Comparison of ENCODE assay signal across 18 cellular contexts in the genomic region with DNA sequence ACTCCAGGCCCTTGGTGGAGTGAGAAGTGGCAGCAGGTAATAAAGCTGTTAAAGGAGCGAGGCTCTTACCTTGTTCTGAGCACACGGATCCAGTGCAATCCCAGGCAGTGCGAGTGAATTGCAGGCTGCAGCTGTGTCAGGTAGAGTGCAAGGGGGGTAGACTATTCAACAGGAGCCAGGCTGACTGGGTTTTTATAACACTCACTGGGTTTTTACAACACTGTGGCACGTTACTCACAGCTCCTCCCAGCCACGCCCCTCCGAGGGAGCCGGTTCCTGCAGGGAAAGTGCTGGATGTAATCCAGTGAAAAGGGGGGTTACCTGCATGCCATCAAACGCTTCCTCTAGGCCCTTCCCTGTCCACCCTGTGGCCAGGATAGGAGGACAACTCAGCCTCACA. TPM values are rescaled to one million over a fixed set of nuclear protein-coding genes. Genes with fewer than 3 reads are reported as not detected.
DNase-seq lines count a peak whose midpoint lies in the region; ATAC-seq and TF ChIP-seq lines count a peak whose summit lies in the region.
"Had no signal": no experiment of that assay in that cellular context is flagged by ENCODE, and none has a peak within 500 bp of the region (broad histone marks: within the 10 kb centered on the region; RNA-seq: fewer than 3 reads in every experiment).

No MANE protein-coding gene starts in this region.

- BruUV-seq in Caco-2 (replicated peaks; lab: Mats Ljungman, UMichigan) (no TSS peak), mammary epithelial cell (replicated peaks; lab: Mats Ljungman, UMichigan) (no TSS peak)

- H4K20me1 ChIP-seq in mammary epithelial cell (ENCODE audit: insufficient read depth, low read length): no peaks in the 10 kb centered on the region

- H3K79me2 ChIP-seq in mammary epithelial cell (ENCODE audit: insufficient read depth, low read length): peaks cover 30% of the 10 kb centered on the region

- in situ Hi-C loops in mammary epithelial cell (cut with MboI; ENCODE audit: low sequenced_read_pairs in 2 of 2): loop anchor here in 1 of 2 donors (25.0 kb wide), 1 partner anchor 251 kb away; a partner anchor contains a TSS

- 11% methylated on average over 7 of the region's 8 CpGs for WGBS in mammary epithelial cell (ENCODE audit: low coverage, missing lambda C conversion rate)
- WGBS in lung, 2 donors: 35 to 50% methylated on average over 8 of the region's 8 CpGs

- H3K9me3 ChIP-seq in Caco-2 (no peaks in the 10 kb centered on the region), mammary epithelial cell (replicated peaks; ENCODE audit: insufficient read depth, low read length) (no peaks in the 10 kb centered on the region), lung (ENCODE audit: control insufficient read depth in 2 of 2, insufficient read depth in 1 of 2, low read length in 1 of 2) (peaks cover 0 to 1% of the 10 kb centered on the region in 2 donors)
- H3K9me3 ChIP-seq: BE2C, SJSA1 had no signal

- dilution Hi-C loops in mammary epithelial cell (cut with HindIII; ENCODE audit: low sequenced_read_pairs): no loop called here

- peak overlapping the region; percentile 57 for H2AFZ ChIP-seq in mammary epithelial cell (ENCODE audit: low read depth, low read length)

- no peaks in the 10 kb centered on the region for H3K36me3 Mint-ChIP-seq in Caco-2 (ENCODE audit: insufficient read depth, unreplicated experiment)
- H3K36me3 Mint-ChIP-seq: activated naive CD8-positive, alpha-beta T cell treated with anti-CD3 and anti-CD28 coated beads, Interleukin-2, amount 10 ng/mL, durations not matched to agents 7 days and 5 days; stimulated activated memory B cell treated with anti-CD40 and anti-IgM and Interleukin-4, amounts not matched to agents 10 μg/mL and 1 μg/mL and 100 μg/mL, for 72 hours had no signal

- H3K27ac ChIP-seq in mammary epithelial cell (ENCODE audit: insufficient read depth, low read depth, low read length): peak overlapping the region; percentile 77
- H3K27ac ChIP-seq in lung (ENCODE audit: low read depth in 1 of 2, low read length in 1 of 2): no peak overlapping the region
- H3K27ac ChIP-seq: SJSA1 had no signal

- no peak overlapping the region for H3K27ac Mint-ChIP-seq in Caco-2 (ENCODE audit: unreplicated experiment)
- H3K27ac Mint-ChIP-seq: activated naive CD8-positive, alpha-beta T cell treated with anti-CD3 and anti-CD28 coated beads, Interleukin-2, amount 10 ng/mL, durations not matched to agents 7 days and 5 days; stimulated activated memory B cell treated with anti-CD40 and anti-IgM and Interleukin-4, amounts not matched to agents 10 μg/mL and 1 μg/mL and 100 μg/mL, for 72 hours had no signal

- H3K36me3 ChIP-seq in Caco-2 (ENCODE audit: control insufficient read depth, insufficient read depth, low read length) (no peaks in the 10 kb centered on the region), mammary epithelial cell (ENCODE audit: insufficient read depth, low read length) (peaks cover 10% of the 10 kb centered on the region), lung (ENCODE audit: control insufficient read depth in 2 of 2, insufficient read depth in 2 of 2, low read length in 2 of 2) (no peaks in the 10 kb centered on the region)
- H3K36me3 ChIP-seq: BE2C, SJSA1 had no signal

- no peaks in the 10 kb centered on the region for H3K4me1 ChIP-seq in Caco-2
- H3K4me1 ChIP-seq in mammary epithelial cell (ENCODE audit: insufficient read depth, low read length): peaks cover 25% of the 10 kb centered on the region
- H3K4me1 ChIP-seq in lung (ENCODE audit: control insufficient read depth in 2 of 2, insufficient read depth in 2 of 2, low read length in 2 of 2): peaks cover 0 to 3% of the 10 kb centered on the region in 2 donors
- H3K4me1 ChIP-seq: BE2C, SJSA1 had no signal

- no peaks in the 10 kb centered on the region for H3K27me3 Mint-ChIP-seq in Caco-2 (ENCODE audit: insufficient read depth, unreplicated experiment)

- CTCF ChIA-PET in Caco-2 (lab: Charles Lee): interaction anchor here (0.8 to 1.4 kb wide), 2 partner anchors 18 to 55 kb away, joined by 4 to 9 read pairs; no protein-coding TSS in a partner anchor
- CTCF ChIA-PET in mammary epithelial cell (lab: Charles Lee; ENCODE audit: low non-redundant PET): interaction anchor here (0.9 to 2.0 kb wide), 3 partner anchors 17 to 132 kb away, joined by 3 to 14 read pairs (median 5); no protein-coding TSS in a partner anchor

- ATAC-seq in lung (ENCODE audit: insufficient read depth, low FRiP score): peak; percentile 63
- ATAC-seq: stimulated activated memory B cell treated with anti-CD40 and anti-IgM and Interleukin-4, amounts not matched to agents 10 μg/mL and 1 μg/mL and 100 μg/mL, for 72 hours had no signal

- peak overlapping the region; percentile 81 for H3K4me2 ChIP-seq in mammary epithelial cell (ENCODE audit: insufficient read depth, low read depth, low read length)

- no peaks in the 10 kb centered on the region for H3K4me1 Mint-ChIP-seq in Caco-2 (ENCODE audit: low read depth, unreplicated experiment)
- H3K4me1 Mint-ChIP-seq: stimulated activated memory B cell treated with anti-CD40 and anti-IgM and Interleukin-4, amounts not matched to agents 10 μg/mL and 1 μg/mL and 100 μg/mL, for 72 hours had no signal

- peak overlapping the region; percentile 77 for H3K9ac ChIP-seq in mammary epithelial cell (ENCODE audit: insufficient read depth, low read length)

- peak; percentile 55 to 70 for DNase-seq in Caco-2
- DNase-seq in HT1080 (ENCODE audit: low read depth): peak; percentile 18
- peak; percentile 85 for DNase-seq in mammary epithelial cell
- peak; percentile 66 for DNase-seq in lung (ENCODE audit: low spot score)
- no peak for DNase-seq in SIG-M5 (lab: John Stamatoyannopoulos, UW)
- DNase-seq in SKM-1 (lab: John Stamatoyannopoulos, UW; ENCODE audit: unreplicated experiment): no peak
- DNase-seq in NCI-H146 (lab: John Stamatoyannopoulos, UW): no peak
- no peak for DNase-seq in activated T-cell treated with anti-CD3 and anti-CD28 coated beads, Interleukin-2, amount 50 U/mL, for 48 hours
- DNase-seq: activated naive CD8-positive, alpha-beta T cell treated with anti-CD3 and anti-CD28 coated beads, Interleukin-2, amount 10 ng/mL, durations not matched to agents 7 days and 5 days; BE2C; EL; HCEC 1CT; MV-4-11; NCI-H526; stimulated activated CD4-positive, alpha-beta T cell treated with anti-CD3 and anti-CD28 coated beads, Interleukin-4, amount 100 ng/mL, for 24 hours had no signal

- no peaks in the 10 kb centered on the region for H3K9me3 Mint-ChIP-seq in Caco-2 (ENCODE audit: unreplicated experiment)
- H3K9me3 Mint-ChIP-seq: activated naive CD8-positive, alpha-beta T cell treated with anti-CD3 and anti-CD28 coated beads, Interleukin-2, amount 10 ng/mL, durations not matched to agents 7 days and 5 days; stimulated activated memory B cell treated with anti-CD40 and anti-IgM and Interleukin-4, amounts not matched to agents 10 μg/mL and 1 μg/mL and 100 μg/mL, for 72 hours had no signal

- TF ChIP-seq CTCF in Caco-2 (IDR thresholded peaks at IDR 0.05; ENCODE audit: insufficient read depth in 1 of 2, low read depth in 1 of 2, low read length in 1 of 2, severe bottlenecking in 1 of 2, unreplicated experiment in 1 of 2): no peak
- no peak for TF ChIP-seq CTCF in mammary epithelial cell (conservative IDR thresholded peaks at IDR 0.05 in 1 of 2, IDR thresholded peaks at IDR 0.05 in 1 of 2; ENCODE audit: extremely low read depth in 1 of 2, insufficient read depth in 1 of 2, low read depth in 1 of 2, low read length in 2 of 2)
- no peak for TF ChIP-seq CTCF in lung (IDR thresholded peaks at IDR 0.05; ENCODE audit: control extremely low read depth, extremely low read depth)

- H3K27me3 ChIP-seq in Caco-2 (replicated peaks; ENCODE audit: control insufficient read depth, insufficient read depth, low read length): no peaks in the 10 kb centered on the region
- no peaks in the 10 kb centered on the region for H3K27me3 ChIP-seq in mammary epithelial cell (ENCODE audit: insufficient read depth, low read length)
- no peaks in the 10 kb centered on the region for H3K27me3 ChIP-seq in lung (ENCODE audit: control insufficient read depth, insufficient read depth)
- H3K27me3 ChIP-seq: SJSA1 had no signal

- POLR2A ChIA-PET in Caco-2 (lab: Charles Lee): no interaction called here

- no peak overlapping the region for H3K4me3 Mint-ChIP-seq in Caco-2 (ENCODE audit: unreplicated experiment)
- H3K4me3 Mint-ChIP-seq: activated naive CD8-positive, alpha-beta T cell treated with anti-CD3 and anti-CD28 coated beads, Interleukin-2, amount 10 ng/mL, durations not matched to agents 7 days and 5 days; stimulated activated memory B cell treated with anti-CD40 and anti-IgM and Interleukin-4, amounts not matched to agents 10 μg/mL and 1 μg/mL and 100 μg/mL, for 72 hours had no signal

- H3K4me3 ChIP-seq in Caco-2 (ENCODE audit: low read depth, low read length) (no peak overlapping the region), mammary epithelial cell (replicated peaks in 1 of 3; ENCODE audit: insufficient read depth in 1 of 3, low read depth in 2 of 3, low read length in 3 of 3) (peak overlapping the region; percentile 32 to 78 (median 75)), lung (no peak overlapping the region)
- H3K4me3 ChIP-seq: SJSA1 had no signal

- intact Hi-C loops in Caco-2 (cut with micrococcal nuclease; ENCODE audit: unreplicated experiment) (no loop called here), mammary epithelial cell (cut with micrococcal nuclease) (loop anchor here (5.0 kb wide), 1 partner anchor 56 kb away; no protein-coding TSS in a partner anchor)

RNA-seq across cellular contexts. Expression of a gene that starts 0.4 kb away (rescaled TPM):
- total RNA-seq in Caco-2 (2022): 0.88 and 1.1 TPM in 2 replicates
- 0.05 and 0.47 TPM in 2 replicates for total RNA-seq in HT1080 (2014; rRNA removed; shearing (Covaris generic))
- 0.18 and 0.22 TPM in 2 replicates for polyA plus RNA-seq in HT1080 (2015; cell fraction: cytosol; rRNA removed)
- 0.35 TPM in 1 of 2 replicates, not detected in the other for polyA plus RNA-seq in HT1080 (2015; cell fraction: nucleus; rRNA removed)
- 100 to 1,000 TPM in 1 of 2 donors, under 1 TPM in 1; 0.83 to 223 TPM for total RNA-seq in mammary epithelial cell
- 1,208 TPM for polyA plus RNA-seq in mammary epithelial cell
- 499 TPM for polyA minus RNA-seq in mammary epithelial cell
- total RNA-seq in lung: 10 to 100 TPM in 1 of 2 donors, not detected in 1; 19.7 TPM
- 10 to 100 TPM in 1 of 2 donors, 1 to 10 TPM in 1; 7.1 to 45.7 TPM for polyA plus RNA-seq in lung
- total RNA-seq: activated naive CD8-positive, alpha-beta T cell treated with anti-CD3 and anti-CD28 coated beads, Interleukin-2, amount 10 ng/mL, durations not matched to agents 7 days and 5 days; myocyte; SJSA1 had no signal

RNA-seq across cellular contexts. Expression of a gene that starts 24.8 kb away (rescaled TPM):
- total RNA-seq in Caco-2 (2022) (0.25 TPM in 1 of 2 replicates, not detected in the other), mammary epithelial cell (not detected), lung (1 to 10 TPM; 1.1 to 1.6 TPM)
- total RNA-seq in HT1080 (2014; rRNA removed; shearing (Covaris generic)): not detected in 2 replicates
- polyA plus RNA-seq in HT1080 (2015; cell fraction: cytosol; rRNA removed): not detected in 2 replicates
- polyA plus RNA-seq in HT1080 (2015; cell fraction: nucleus; rRNA removed): not detected in 2 replicates
- polyA plus RNA-seq in mammary epithelial cell (0.20 TPM), lung (1 to 10 TPM in 1 of 2 donors, under 1 TPM in 1; 0.47 to 2.8 TPM)
- not detected for polyA minus RNA-seq in mammary epithelial cell
- total RNA-seq: SJSA1 had no signal

Comparison
In these comparisons a context has a peak if more than half of its experiments do, and no peak if none do; other contexts are left out.
1. DNase-seq: peak in Caco-2 (2 of 2), HT1080 (single experiment), mammary epithelial cell (single experiment) and lung (single experiment); none in SIG-M5 (single experiment), SKM-1 (single experiment), NCI-H146 (single experiment) and activated T-cell treated with anti-CD3 and anti-CD28 coated beads, Interleukin-2, amount 50 U/mL, for 48 hours (0 of 2).
2. H3K4me3 ChIP-seq: peak in mammary epithelial cell (3 of 3); none in Caco-2 (single experiment) and lung (single experiment).